8 cellular contexts compared by ENCODE assay signal in genomic region chr4:186201535-186202230, GRCh38. TPM values are rescaled to one million over a fixed set of nuclear protein-coding genes. Genes with fewer than 3 reads are reported as not detected.
A peak's percentile ranks its signal among the peaks of the same experiment; 100 is the strongest.
DNase-seq lines count a peak whose midpoint lies in the region; ATAC-seq, FAIRE-seq and TF ChIP-seq lines count a peak whose summit lies in the region.

No MANE protein-coding gene starts in this region.

- no peak overlapping the region for H3K4me3 Mint-ChIP-seq in activated naive CD4-positive, alpha-beta T cell treated with anti-CD3 and anti-CD28 coated beads, Interleukin-2, amount 10 ng/mL, durations not matched to agents 7 days and 5 days

- peak overlapping the region; percentile 19 for H3K27ac Mint-ChIP-seq in activated naive CD4-positive, alpha-beta T cell treated with anti-CD3 and anti-CD28 coated beads, Interleukin-2, amount 10 ng/mL, durations not matched to agents 7 days and 5 days

- no peaks in the 10 kb centered on the region for H3K27me3 Mint-ChIP-seq in activated naive CD4-positive, alpha-beta T cell treated with anti-CD3 and anti-CD28 coated beads, Interleukin-2, amount 10 ng/mL, durations not matched to agents 7 days and 5 days

- H3K9me3 Mint-ChIP-seq in activated naive CD4-positive, alpha-beta T cell treated with anti-CD3 and anti-CD28 coated beads, Interleukin-2, amount 10 ng/mL, durations not matched to agents 7 days and 5 days: no peaks in the 10 kb centered on the region

- H3K36me3 ChIP-seq in BJ (ENCODE audit: control insufficient read depth, insufficient read depth, low read length): peaks cover 3% of the 10 kb centered on the region

- peak; percentile 60 for FAIRE-seq in GM19239 (lab: Jason Lieb, UNC)

- POLR2A ChIA-PET in BJ (lab: Charles Lee): no interaction called here

- peak; percentile 96 for ATAC-seq in HG03354 (IDR thresholded peaks at IDR 0.05; ENCODE audit: poor library complexity, severe bottlenecking, unreplicated experiment)

- H3K4me1 Mint-ChIP-seq in activated naive CD4-positive, alpha-beta T cell treated with anti-CD3 and anti-CD28 coated beads, Interleukin-2, amount 10 ng/mL, durations not matched to agents 7 days and 5 days: peaks cover 42% of the 10 kb centered on the region

- no peaks in the 10 kb centered on the region for H3K27me3 ChIP-seq in BJ (ENCODE audit: control insufficient read depth, insufficient read depth, low read length)

- DNase-seq in BJ (ENCODE audit: low read depth) (no peak), GM19239 (ENCODE audit: insufficient read length, low spot score) (peak; percentile 50), SHP77 (lab: John Stamatoyannopoulos, UW) (peak; percentile 28 to 70), hepatic stellate cell (ENCODE audit: low spot score) (peak; percentile 67), HCEC 1CT (no peak)
- peak; percentile 78 for DNase-seq in activated naive CD4-positive, alpha-beta T cell treated with anti-CD3 and anti-CD28 coated beads, Interleukin-2, amount 10 ng/mL, durations not matched to agents 7 days and 5 days
- DNase-seq in stimulated activated CD4-positive, alpha-beta T cell treated with anti-CD3 and anti-CD28 coated beads, Interleukin-4, amount 100 ng/mL, for 4 hours: peak; percentile 48 to 67

- H3K36me3 Mint-ChIP-seq in activated naive CD4-positive, alpha-beta T cell treated with anti-CD3 and anti-CD28 coated beads, Interleukin-2, amount 10 ng/mL, durations not matched to agents 7 days and 5 days: peaks cover 8% of the 10 kb centered on the region

- TF ChIP-seq CTCF in BJ (IDR thresholded peaks at IDR 0.05; ENCODE audit: insufficient read depth, low read depth, low read length): peak; percentile 79

- CTCF ChIA-PET in BJ (lab: Yijun Ruan, JAX): interaction anchor here (0.6 to 1.0 kb wide), 3 partner anchors 8 to 502 kb away, joined by 3 read pairs; partner anchors contain the start of gene TLR3
- CTCF ChIA-PET in activated naive CD4-positive, alpha-beta T cell treated with anti-CD3 and anti-CD28 coated beads, Interleukin-2, amount 10 ng/mL, durations not matched to agents 7 days and 5 days (lab: Charles Lee): interaction anchor here (0.8 to 2.1 kb wide), 4 partner anchors 11 to 133 kb away, joined by 3 to 19 read pairs (median 6); partner anchors contain the start of genes CYP4V2 and TLR3

- no peak overlapping the region for H3K4me3 ChIP-seq in BJ (ENCODE audit: low read depth, low read length)

RNA-seq across cellular contexts. Expression of gene CYP4V2, which starts 10.3 kb away (rescaled TPM):
- polyA plus RNA-seq in BJ (2011; rRNA removed): 4.2 and 6.3 TPM in 2 replicates
- polyA minus RNA-seq in BJ (2011; rRNA and poly(A)+ RNA removed): 1.8 and 3.5 TPM in 2 replicates

RNA-seq across cellular contexts. Expression of gene KLKB1, which starts 25.6 kb away (rescaled TPM):
- polyA plus RNA-seq in BJ (2011; rRNA removed): not detected in 2 replicates
- not detected in 2 replicates for polyA minus RNA-seq in BJ (2011; rRNA and poly(A)+ RNA removed)

Comparison
In these comparisons a context has a peak if more than half of its experiments do, and no peak if none do; other contexts are left out.
1. DNase-seq: peak in GM19239 (single experiment), SHP77 (2 of 2), activated naive CD4-positive, alpha-beta T cell treated with anti-CD3 and anti-CD28 coated beads, Interleukin-2, amount 10 ng/mL, durations not matched to agents 7 days and 5 days (single experiment), hepatic stellate cell (single experiment) and stimulated activated CD4-positive, alpha-beta T cell treated with anti-CD3 and anti-CD28 coated beads, Interleukin-4, amount 100 ng/mL, for 4 hours (2 of 2); none in BJ (single experiment) and HCEC 1CT (single experiment).